12 cellular contexts compared by ENCODE assay signal in the genomic region with DNA sequence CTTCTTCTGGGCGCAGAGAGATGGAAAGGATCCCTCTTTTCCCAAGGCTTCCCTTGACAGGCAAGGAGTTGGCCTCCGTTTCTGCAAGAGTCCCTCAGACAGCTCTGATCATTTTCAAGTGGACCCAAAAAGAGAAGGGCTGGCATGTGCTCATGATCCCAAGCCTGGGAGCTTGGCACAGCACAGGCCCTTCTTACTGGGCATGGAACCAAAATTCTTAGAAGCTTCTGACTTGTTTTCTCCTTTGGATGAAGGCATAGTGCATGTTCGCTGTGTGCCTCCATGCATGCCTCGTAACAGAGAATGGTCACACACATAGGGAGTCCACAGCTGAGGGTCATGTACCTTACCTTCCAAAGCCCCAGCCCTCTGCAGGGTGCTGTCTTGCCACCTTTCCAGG.
"Had no signal": no experiment of that assay in that cellular context is flagged by ENCODE, and none has a peak within 500 bp of the region (broad histone marks: within the 10 kb centered on the region; RNA-seq: fewer than 3 reads in every experiment).

No MANE protein-coding gene starts in this region.

- ATAC-seq: activated CD4-positive, alpha-beta T cell treated with anti-CD3 and anti-CD28 coated beads for 36 hours; gastrocnemius medialis; T-helper 17 cell had no signal

- H3K4me1 ChIP-seq: psoas muscle had no signal

- H3K9me3 ChIP-seq: gastrocnemius medialis, psoas muscle had no signal

- DNase-seq: activated CD4-positive, alpha-beta memory T cell treated with anti-CD3 and anti-CD28 coated beads, Interleukin-2, amount 10 ng/mL, durations not matched to agents 7 days and 5 days; activated CD4-positive, alpha-beta T cell treated with anti-CD3 and anti-CD28 coated beads for 36 hours; activated naive CD4-positive, alpha-beta T cell treated with anti-CD3 and anti-CD28 coated beads, Interleukin-2, amount 10 ng/mL, durations not matched to agents 7 days and 5 days; activated T-cell treated with anti-CD3 and anti-CD28 coated beads, Interleukin-2, amount 50 U/mL, for 24 hours; central memory CD4-positive, alpha-beta T cell; effector memory CD4-positive, alpha-beta T cell; nephron progenitor cell; stimulated activated CD4-positive, alpha-beta T cell treated with anti-CD3 and anti-CD28 coated beads, Interleukin-1b, Interleukin-23, amount 100 ng/mL, for 48 hours; T-helper 17 cell; trophoblast cell had no signal

- H3K4me3 ChIP-seq: gastrocnemius medialis, psoas muscle had no signal

- H3K36me3 ChIP-seq: gastrocnemius medialis had no signal

- H3K27ac ChIP-seq: psoas muscle had no signal
